6 cellular contexts compared by ENCODE assay signal in the genomic region with DNA sequence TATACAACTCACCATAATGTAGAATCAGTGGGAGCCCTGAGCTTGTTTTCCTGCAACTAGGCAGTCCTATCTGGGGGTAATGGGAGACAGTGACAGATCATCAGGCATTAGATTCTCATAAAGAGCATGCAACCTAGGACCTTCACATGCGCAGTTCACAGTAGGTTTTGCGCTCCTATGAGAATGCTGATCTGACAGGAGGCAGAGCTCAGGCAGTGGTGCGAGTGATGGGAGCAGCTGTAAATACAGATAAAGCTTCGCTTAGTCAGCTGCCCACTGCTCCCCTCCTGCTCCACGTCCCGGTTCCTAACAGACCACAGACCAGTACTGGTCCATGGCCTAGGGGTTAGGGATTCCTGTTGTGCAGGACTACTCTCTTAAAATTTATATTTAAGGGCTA.
"Had no signal": no experiment of that assay in that cellular context is flagged by ENCODE, and none has a peak within 500 bp of the region (broad histone marks: within the 10 kb centered on the region; RNA-seq: fewer than 3 reads in every experiment).

No MANE protein-coding gene starts in this region.

- H3K27ac ChIP-seq: HL-60 had no signal

- FAIRE-seq: HepG2, HTR-8/SVneo, K562 had no signal

- ATAC-seq: HepG2, K562 had no signal

- H3K4me3 ChIP-seq: K562 had no signal

- DNase-seq: IMR-90, KBM-7 had no signal
